Comparison of ENCODE assay signal across 8 cellular contexts in the genomic region with DNA sequence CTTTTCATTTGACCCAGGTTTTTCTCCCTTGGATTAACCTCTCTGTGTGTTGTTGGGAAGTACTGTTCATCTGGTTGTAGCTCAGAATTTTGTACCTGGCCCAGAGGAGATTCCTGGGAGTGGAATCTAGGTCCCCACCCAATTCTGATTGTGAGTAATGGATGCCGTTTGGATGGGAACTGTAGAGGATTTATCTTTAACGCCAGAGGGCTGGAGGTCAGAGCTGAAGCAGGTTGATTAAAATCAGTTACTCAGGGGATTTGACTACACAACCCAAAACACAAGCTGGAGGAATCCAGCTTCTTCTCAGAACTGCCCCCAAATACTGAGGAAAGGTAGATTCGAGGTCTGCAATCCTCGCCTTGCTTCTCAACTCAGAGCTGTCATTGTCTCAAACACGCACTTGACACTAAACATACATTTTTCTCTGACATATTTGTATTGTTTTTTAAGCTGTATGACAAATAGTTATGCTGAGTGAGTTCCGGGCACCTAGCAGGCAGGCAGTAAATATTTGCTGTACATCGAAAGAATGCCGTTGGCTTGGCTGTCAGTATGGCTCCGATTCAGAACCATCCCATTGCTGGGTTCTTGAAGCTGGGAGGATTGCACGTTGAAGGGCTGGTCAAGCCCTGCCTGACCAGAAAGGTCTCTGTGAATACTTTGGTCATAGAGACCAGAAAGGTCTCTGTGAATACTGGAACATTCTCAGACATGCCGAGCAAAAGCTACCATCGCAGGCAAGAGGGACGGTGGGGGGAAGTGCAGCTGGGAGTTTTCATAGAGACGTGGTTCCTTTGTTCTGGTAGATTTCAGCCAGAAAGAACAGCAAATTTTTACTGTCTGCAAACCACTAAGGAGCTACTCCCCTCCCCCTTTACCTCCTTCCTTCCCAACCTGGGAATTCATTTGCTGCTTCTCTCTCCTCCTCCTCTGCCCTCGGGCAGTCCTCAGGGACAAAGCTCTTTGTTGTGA.
DNase-seq lines count a peak whose midpoint lies in the region; ATAC-seq and TF ChIP-seq lines count a peak whose summit lies in the region.

No MANE protein-coding gene starts in this region.

- no peaks in the 10 kb centered on the region for H3K36me3 ChIP-seq in heart left ventricle

- TF ChIP-seq POLR2A in heart left ventricle (IDR thresholded peaks at IDR 0.05), result no peak

- H3K27me3 ChIP-seq in heart left ventricle, result no peaks in the 10 kb centered on the region

- no peak for DNase-seq in heart left ventricle
- DNase-seq in Right ventricle myocardium inferior (ENCODE audit: missing footprints), result no peak
- DNase-seq in activated T-helper 2 cell treated with anti-CD3 and anti-CD28 coated beads, Interferon-gamma antibody, Interleukin-2, Interleukin-4, amounts not matched to agents 10 μg/mL and 5 μg/mL and 100 μg/mL, durations not matched to agents 14 hours and 24 hours and 36 hours (ENCODE audit: low spot score), result no peak
- no peak for DNase-seq in immature natural killer cell
- DNase-seq in substantia nigra (lab: John Stamatoyannopoulos, UW), result peak in 6 of 49 donors; percentile 30 to 68 (median 39)

- 44 to 57% (median 52%) methylated on average over 14 to 15 of the region's 15 CpGs for WGBS in heart left ventricle, 4 donors

- H3K27ac ChIP-seq in heart left ventricle (peak overlapping the region; percentile 82 to 96 (median 93)), substantia nigra (ENCODE audit: low read depth, low read length, poor library complexity, severe bottlenecking) (peak overlapping the region; percentile 96)

- H3K27ac Mint-ChIP-seq in activated T-helper 2 cell treated with anti-CD3 and anti-CD28 coated beads, Interferon-gamma antibody, Interleukin-2, Interleukin-4, amounts not matched to agents 10 μg/mL and 5 μg/mL and 100 μg/mL, durations not matched to agents 14 hours and 24 hours and 36 hours, result no peak overlapping the region
- peak overlapping the region in 1 of 6 donors; percentile 73 for H3K27ac Mint-ChIP-seq in immature natural killer cell

- no peak for TF ChIP-seq CTCF in heart left ventricle (IDR thresholded peaks at IDR 0.05)

- peak overlapping the region; percentile 77 for H3K4me3 Mint-ChIP-seq in activated T-helper 2 cell treated with anti-CD3 and anti-CD28 coated beads, Interferon-gamma antibody, Interleukin-2, Interleukin-4, amounts not matched to agents 10 μg/mL and 5 μg/mL and 100 μg/mL, durations not matched to agents 14 hours and 24 hours and 36 hours (ENCODE audit: low read depth)
- peak overlapping the region; percentile 81 to 92 (median 86) for H3K4me3 Mint-ChIP-seq in immature natural killer cell

- H3K27me3 Mint-ChIP-seq in activated T-helper 2 cell treated with anti-CD3 and anti-CD28 coated beads, Interferon-gamma antibody, Interleukin-2, Interleukin-4, amounts not matched to agents 10 μg/mL and 5 μg/mL and 100 μg/mL, durations not matched to agents 14 hours and 24 hours and 36 hours (ENCODE audit: low read depth), result peaks cover 27% of the 10 kb centered on the region
- H3K27me3 Mint-ChIP-seq in immature natural killer cell (ENCODE audit: low read depth in 3 of 3), result peaks cover 0 to 7% (median 1%) of the 10 kb centered on the region in 3 donors

- peak in 2 of 4 donors; percentile 0 to 3 for ATAC-seq in heart left ventricle
- ATAC-seq in Right ventricle myocardium inferior, result no peak
- ATAC-seq in GM21381 (IDR thresholded peaks at IDR 0.05; ENCODE audit: unreplicated experiment), result no peak
- ATAC-seq in HG03460 (IDR thresholded peaks at IDR 0.05; ENCODE audit: unreplicated experiment), result no peak
- no peak for ATAC-seq in GM19397 (IDR thresholded peaks at IDR 0.05; ENCODE audit: unreplicated experiment)

- intact Hi-C loops in heart left ventricle (cut with DNase I), result loop anchor here (1.0 to 10.0 kb wide), 17 partner anchors 70 to 853 kb away; no protein-coding TSS in a partner anchor
- intact Hi-C loops in Right ventricle myocardium inferior (cut with DNase I), result loop anchor here (1.0 to 5.0 kb wide), 5 partner anchors 238 to 928 kb away; no protein-coding TSS in a partner anchor
- intact Hi-C loops in activated T-helper 2 cell treated with anti-CD3 and anti-CD28 coated beads, Interferon-gamma antibody, Interleukin-2, Interleukin-4, amounts not matched to agents 10 μg/mL and 5 μg/mL and 100 μg/mL, durations not matched to agents 14 hours and 24 hours and 36 hours (cut with micrococcal nuclease), result loop anchor here (5.0 kb wide), 2 partner anchors 817 to 853 kb away; no protein-coding TSS in a partner anchor

- no peaks in the 10 kb centered on the region for H3K9me3 ChIP-seq in heart left ventricle

- H3K4me3 ChIP-seq in heart left ventricle, result peak overlapping the region in 11 of 12 donors; percentile 17 to 62 (median 50)

- no peaks in the 10 kb centered on the region for H3K36me3 Mint-ChIP-seq in activated T-helper 2 cell treated with anti-CD3 and anti-CD28 coated beads, Interferon-gamma antibody, Interleukin-2, Interleukin-4, amounts not matched to agents 10 μg/mL and 5 μg/mL and 100 μg/mL, durations not matched to agents 14 hours and 24 hours and 36 hours (ENCODE audit: low read depth)
- peaks cover 0 to 6% (median 3%) of the 10 kb centered on the region in 3 donors for H3K36me3 Mint-ChIP-seq in immature natural killer cell

- no peaks in the 10 kb centered on the region for H3K9me3 Mint-ChIP-seq in activated T-helper 2 cell treated with anti-CD3 and anti-CD28 coated beads, Interferon-gamma antibody, Interleukin-2, Interleukin-4, amounts not matched to agents 10 μg/mL and 5 μg/mL and 100 μg/mL, durations not matched to agents 14 hours and 24 hours and 36 hours
- no peaks in the 10 kb centered on the region for H3K9me3 Mint-ChIP-seq in immature natural killer cell

- peaks cover 0 to 21% (median 12%) of the 10 kb centered on the region in 12 donors for H3K4me1 ChIP-seq in heart left ventricle

- H3K4me1 Mint-ChIP-seq in activated T-helper 2 cell treated with anti-CD3 and anti-CD28 coated beads, Interferon-gamma antibody, Interleukin-2, Interleukin-4, amounts not matched to agents 10 μg/mL and 5 μg/mL and 100 μg/mL, durations not matched to agents 14 hours and 24 hours and 36 hours (ENCODE audit: low read depth), result peaks cover 25% of the 10 kb centered on the region
- H3K4me1 Mint-ChIP-seq in immature natural killer cell, result peaks cover 35 to 47% of the 10 kb centered on the region in 2 donors
